In the genomic region with DNA sequence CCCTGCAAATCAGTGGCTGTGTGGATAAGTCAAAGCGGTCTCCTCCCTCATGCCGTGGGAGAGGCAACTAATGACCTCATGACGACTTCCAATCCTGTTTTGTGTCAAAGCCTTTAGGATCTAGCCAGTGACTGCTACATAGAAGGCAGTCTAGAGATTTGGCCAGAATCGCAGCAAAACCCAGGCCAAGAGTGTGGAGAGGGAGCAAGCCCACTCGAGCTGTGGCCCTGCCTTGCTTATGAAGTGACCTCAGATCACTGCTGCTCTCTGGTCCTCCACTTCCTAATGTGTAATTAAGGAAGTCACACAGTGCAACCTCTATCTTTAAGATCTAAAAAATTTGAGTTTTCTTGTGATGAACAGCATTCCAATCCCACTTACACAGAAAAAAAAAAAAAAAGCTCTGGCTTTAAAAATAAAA, we compare ENCODE assay signal across 11 cellular contexts.
DNase-seq lines count a peak whose midpoint lies in the region; ATAC-seq and TF ChIP-seq lines count a peak whose summit lies in the region.
"Had no signal": no experiment of that assay in that cellular context is flagged by ENCODE, and none has a peak within 500 bp of the region (broad histone marks: within the 10 kb centered on the region; RNA-seq: fewer than 3 reads in every experiment).

No MANE protein-coding gene starts in this region.

- H3K27me3 ChIP-seq in lower lobe of right lung (ENCODE audit: low read depth), result no peaks in the 10 kb centered on the region
- H3K27me3 ChIP-seq: SJSA1 had no signal

- TF ChIP-seq CTCF in lower lobe of right lung (IDR thresholded peaks at IDR 0.05), result no peak

- no peak overlapping the region for H3K27ac ChIP-seq in lower lobe of right lung
- H3K27ac ChIP-seq: SJSA1 had no signal

- DNase-seq in GM04503 (ENCODE audit: low read depth) (peak; percentile 52), dedifferentiated amniotic fluid mesenchymal stem cell (ENCODE audit: extremely low spot score) (peak; percentile 62), lower lobe of right lung (no peak), stromal cell of bone marrow (ENCODE audit: low read depth) (peak; percentile 66), NCI-H446 (lab: John Stamatoyannopoulos, UW) (no peak)
- DNase-seq: activated CD4-positive, CD25-positive, alpha-beta regulatory T cell treated with anti-CD3 and anti-CD28 coated beads, Interleukin-2, amount 50 U/mL, for 72 hours; activated effector memory CD4-positive, alpha-beta T cell treated with Interleukin-2 at 50 U/mL for 16 hours had no signal

- intact Hi-C loops in lower lobe of right lung (cut with DNase I), result no loop called here

- H3K36me3 ChIP-seq in lower lobe of right lung, result no peaks in the 10 kb centered on the region
- H3K36me3 ChIP-seq: SJSA1 had no signal

- ATAC-seq in lower lobe of right lung (peak; percentile 37 to 38), GM18858 (IDR thresholded peaks at IDR 0.05; ENCODE audit: unreplicated experiment) (no peak), HG02973 (IDR thresholded peaks at IDR 0.05; ENCODE audit: unreplicated experiment) (no peak), GM21529 (IDR thresholded peaks at IDR 0.05; ENCODE audit: unreplicated experiment) (no peak)

- H3K4me1 ChIP-seq in lower lobe of right lung, result peaks cover 20% of the 10 kb centered on the region

- H3K4me3 ChIP-seq in lower lobe of right lung, result no peak overlapping the region
- H3K4me3 ChIP-seq: SJSA1 had no signal

- no peaks in the 10 kb centered on the region for H3K9me3 ChIP-seq in lower lobe of right lung
- H3K9me3 ChIP-seq: SJSA1 had no signal

Comparison
In these comparisons a context has a peak if more than half of its experiments do, and no peak if none do; other contexts are left out.
1. DNase-seq: peak in GM04503 (single experiment), dedifferentiated amniotic fluid mesenchymal stem cell (single experiment) and stromal cell of bone marrow (single experiment); none in lower lobe of right lung (single experiment) and NCI-H446 (0 of 2).
2. ATAC-seq: peak in lower lobe of right lung (2 of 2); none in GM18858 (single experiment), HG02973 (single experiment) and GM21529 (single experiment).